In genomic region chr9:136089697-136090045, GRCh38 we compare ENCODE assay signal across 9 cellular contexts. TPM values are rescaled to one million over a fixed set of nuclear protein-coding genes. Genes with fewer than 3 reads are reported as not detected.
DNase-seq lines count a peak whose midpoint lies in the region; ATAC-seq and TF ChIP-seq lines count a peak whose summit lies in the region.
"Had no signal": no experiment of that assay in that cellular context is flagged by ENCODE, and none has a peak within 500 bp of the region (broad histone marks: within the 10 kb centered on the region; RNA-seq: fewer than 3 reads in every experiment).

No MANE protein-coding gene starts in this region.

- no peaks in the 10 kb centered on the region for H3K27me3 Mint-ChIP-seq in CD14-positive monocyte (ENCODE audit: low read depth in 3 of 3)
- H3K27me3 Mint-ChIP-seq in mesothelial cell of epicardium (ENCODE audit: low read depth), result no peaks in the 10 kb centered on the region
- H3K27me3 Mint-ChIP-seq in stimulated activated naive B cell treated with anti-CD40 and anti-IgM and Interleukin-4, amounts not matched to agents 10 μg/mL and 1 μg/mL and 100 μg/mL, for 72 hours, result peaks cover 32 to 60% of the 10 kb centered on the region in 2 donors

- DNase-seq in CD14-positive monocyte (ENCODE audit: low spot score) (no peak), HFF-Myc (ENCODE audit: extremely low read depth, low read depth) (no peak), astrocyte of the hippocampus (ENCODE audit: low read depth, low spot score) (peak; percentile 51), mesothelial cell of epicardium (ENCODE audit: low spot score in 2 of 2, unreplicated experiment in 2 of 2) (no peak), NCI-H1436 (lab: John Stamatoyannopoulos, UW) (no peak), NK-92 (lab: John Stamatoyannopoulos, UW; ENCODE audit: unreplicated experiment) (no peak)
- DNase-seq in stimulated activated naive B cell treated with anti-CD40 and anti-IgM and Interleukin-4, amounts not matched to agents 10 μg/mL and 1 μg/mL and 100 μg/mL, for 72 hours, result no peak

- H3K9me3 Mint-ChIP-seq in CD14-positive monocyte, result no peaks in the 10 kb centered on the region
- H3K9me3 Mint-ChIP-seq in mesothelial cell of epicardium, result no peaks in the 10 kb centered on the region
- H3K9me3 Mint-ChIP-seq in stimulated activated naive B cell treated with anti-CD40 and anti-IgM and Interleukin-4, amounts not matched to agents 10 μg/mL and 1 μg/mL and 100 μg/mL, for 72 hours, result no peaks in the 10 kb centered on the region

- peaks cover 68% of the 10 kb centered on the region for H3K4me1 Mint-ChIP-seq in CD14-positive monocyte
- H3K4me1 Mint-ChIP-seq in mesothelial cell of epicardium, result peaks cover 24% of the 10 kb centered on the region
- peaks cover under 1 to 12% of the 10 kb centered on the region in 2 donors for H3K4me1 Mint-ChIP-seq in stimulated activated naive B cell treated with anti-CD40 and anti-IgM and Interleukin-4, amounts not matched to agents 10 μg/mL and 1 μg/mL and 100 μg/mL, for 72 hours

- peak; percentile 54 for TF ChIP-seq CTCF in CD14-positive monocyte (IDR thresholded peaks at IDR 0.05)
- TF ChIP-seq CTCF in HFF-Myc (IDR thresholded peaks at IDR 0.05; ENCODE audit: low read depth, low read length, missing control alignments), result peak; percentile 22
- peak; percentile 34 for TF ChIP-seq CTCF in mesothelial cell of epicardium (IDR thresholded peaks at IDR 0.05; ENCODE audit: unreplicated experiment)

- no peak overlapping the region for H3K4me3 ChIP-seq in HFF-Myc (replicated peaks; ENCODE audit: low read depth, low read length)
- H3K4me3 ChIP-seq: pancreas had no signal

- intact Hi-C loops in CD14-positive monocyte (cut with micrococcal nuclease), result loop anchor here (2.0 to 5.0 kb wide), 4 partner anchors 33 to 42 kb away; no protein-coding TSS in a partner anchor

- peak overlapping the region in 1 of 2 donors; percentile 30 for H3K4me3 Mint-ChIP-seq in CD14-positive monocyte
- no peak overlapping the region for H3K4me3 Mint-ChIP-seq in mesothelial cell of epicardium
- H3K4me3 Mint-ChIP-seq in stimulated activated naive B cell treated with anti-CD40 and anti-IgM and Interleukin-4, amounts not matched to agents 10 μg/mL and 1 μg/mL and 100 μg/mL, for 72 hours, result no peak overlapping the region

- ATAC-seq in GM21367 (IDR thresholded peaks at IDR 0.05; ENCODE audit: unreplicated experiment), result no peak
- ATAC-seq in stimulated activated naive B cell treated with anti-CD40 and anti-IgM and Interleukin-4, amounts not matched to agents 10 μg/mL and 1 μg/mL and 100 μg/mL, for 72 hours (replicated peaks), result no peak
- ATAC-seq: pancreas had no signal

- H3K36me3 Mint-ChIP-seq in CD14-positive monocyte (peaks cover 15 to 26% of the 10 kb centered on the region in 2 donors), mesothelial cell of epicardium (no peaks in the 10 kb centered on the region)
- no peaks in the 10 kb centered on the region for H3K36me3 Mint-ChIP-seq in stimulated activated naive B cell treated with anti-CD40 and anti-IgM and Interleukin-4, amounts not matched to agents 10 μg/mL and 1 μg/mL and 100 μg/mL, for 72 hours

- H3K27ac Mint-ChIP-seq in CD14-positive monocyte (peak overlapping the region; percentile 58 to 85 (median 72)), mesothelial cell of epicardium (no peak overlapping the region)
- no peak overlapping the region for H3K27ac Mint-ChIP-seq in stimulated activated naive B cell treated with anti-CD40 and anti-IgM and Interleukin-4, amounts not matched to agents 10 μg/mL and 1 μg/mL and 100 μg/mL, for 72 hours

RNA-seq across cellular contexts. Expression of gene NACC2, which starts 5.4 kb away (rescaled TPM):
- 1 to 10 TPM; 8.1 to 8.7 TPM for polyA plus RNA-seq in CD14-positive monocyte
- total RNA-seq in mesothelial cell of epicardium, result 18.4 to 20.0 TPM (median 19.1 TPM) in 3 replicates

RNA-seq across cellular contexts. Expression of gene TMEM250, which starts 29.0 kb away (rescaled TPM):
- polyA plus RNA-seq in CD14-positive monocyte, result 10 to 100 TPM; 30.9 to 38.0 TPM
- total RNA-seq in mesothelial cell of epicardium, result 34.2 to 35.3 TPM (median 34.5 TPM) in 3 replicates

Comparison
In these comparisons a context has a peak if more than half of its experiments do, and no peak if none do; other contexts are left out.
1. H3K27ac Mint-ChIP-seq: peak in CD14-positive monocyte (7 of 7); none in mesothelial cell of epicardium (single experiment) and stimulated activated naive B cell treated with anti-CD40 and anti-IgM and Interleukin-4, amounts not matched to agents 10 μg/mL and 1 μg/mL and 100 μg/mL, for 72 hours (single experiment).
2. Peak in every context shown above with its lines, with median percentiles within 50 percentile points of each other: CTCF ChIP-seq.